ENCODE assay signal across 19 cellular contexts in genomic region chr2:146414456-146414855, GRCh38.
A peak's percentile ranks its signal among the peaks of the same experiment; 100 is the strongest.
DNase-seq lines count a peak whose midpoint lies in the region; ATAC-seq and TF ChIP-seq lines count a peak whose summit lies in the region.
"Had no signal": no experiment of that assay in that cellular context is flagged by ENCODE, and none has a peak within 500 bp of the region (broad histone marks: within the 10 kb centered on the region; RNA-seq: fewer than 3 reads in every experiment).

No MANE protein-coding gene starts in this region.

- H3K36me3 Mint-ChIP-seq in H9 (ENCODE audit: insufficient read depth in 1 of 3, low read depth in 3 of 3): no peaks in the 10 kb centered on the region; a peak in 3 of 7 replicates

- H2BK120ac ChIP-seq in H9 (ENCODE audit: low read depth, low read length, poor library complexity, severe bottlenecking): no peak overlapping the region

- H3K23me2 ChIP-seq in H9 (ENCODE audit: insufficient read length, low read depth, low read length, poor library complexity, severe bottlenecking): no peaks in the 10 kb centered on the region

- no peaks in the 10 kb centered on the region for H3K27me3 ChIP-seq in H9 (ENCODE audit: insufficient read depth, low read length)
- H3K27me3 ChIP-seq: BE2C had no signal

- H4K91ac ChIP-seq in H9 (ENCODE audit: insufficient read length, low read depth, low read length): no peak overlapping the region

- no peak overlapping the region for H4K5ac ChIP-seq in H9 (ENCODE audit: insufficient read length, low read depth, low read length)

- no peaks in the 10 kb centered on the region; the same call in 1 of the 2 replicates for H3K4me1 ChIP-seq in H9 (ENCODE audit: insufficient read depth, low read length)
- H3K4me1 ChIP-seq: BE2C had no signal

- no peak overlapping the region for H3K4me3 Mint-ChIP-seq in H9
- H3K4me3 Mint-ChIP-seq: CD4-positive, alpha-beta T cell; T-helper 17 cell had no signal

- no peak overlapping the region for H3T11ph ChIP-seq in H9 (ENCODE audit: low read length)

- no peak overlapping the region for H3K56ac ChIP-seq in H9 (ENCODE audit: insufficient read length, low read depth, low read length)

- H2BK20ac ChIP-seq in H9 (ENCODE audit: low read depth, low read length, poor library complexity, severe bottlenecking): no peak overlapping the region

- ATAC-seq in left colon: peak; percentile 28
- ATAC-seq: T-helper 17 cell had no signal

- H2AFZ ChIP-seq in H9 (ENCODE audit: low read length): no peak overlapping the region

- H2BK5ac ChIP-seq in H9 (ENCODE audit: insufficient read length, low read length): no peak overlapping the region

- H3K23ac ChIP-seq in H9 (ENCODE audit: insufficient read length, low read depth, low read length): no peak overlapping the region

- H3K9me3 Mint-ChIP-seq in H9: peaks cover 0 to 2% of the 10 kb centered on the region in 2 experiments; a peak in 3 of 5 replicates
- H3K9me3 Mint-ChIP-seq: CD4-positive, alpha-beta T cell had no signal

- no peaks in the 10 kb centered on the region for H3K79me2 ChIP-seq in H9 (ENCODE audit: insufficient read depth, low read length)

- WGBS in H9 (ENCODE audit: extremely low coverage, insufficient read length, low lambda C conversion rate): no CpG with 5 or more reads among the region's 5 CpGs

- intact Hi-C loops in left colon (cut with DNase I, micrococcal nuclease): no loop called here

- TF ChIP-seq CTCF in H9 (conservative IDR thresholded peaks at IDR 0.05): no peak

- H2AK5ac ChIP-seq in H9 (ENCODE audit: insufficient read length, low read length): no peak overlapping the region

- H3K18ac ChIP-seq in H9 (ENCODE audit: insufficient read length, low read depth, low read length): no peak overlapping the region

- no peak overlapping the region for H4K8ac ChIP-seq in H9 (replicated peaks; ENCODE audit: insufficient read length, low read depth, low read length)

- H4K20me1 ChIP-seq in H9 (ENCODE audit: control insufficient read depth, insufficient read depth, insufficient read length): no peaks in the 10 kb centered on the region

- peaks cover 16 to 23% of the 10 kb centered on the region in 2 experiments for H3K4me1 Mint-ChIP-seq in H9
- H3K4me1 Mint-ChIP-seq: T-helper 17 cell had no signal

- H3K79me1 ChIP-seq in H9 (ENCODE audit: insufficient read depth, low read depth, low read length, poor library complexity, severe bottlenecking): no peaks in the 10 kb centered on the region

- no peak overlapping the region for H3K4ac ChIP-seq in H9 (ENCODE audit: low read depth, low read length)

- H3K14ac ChIP-seq in H9 (ENCODE audit: insufficient read depth, low read length): no peak overlapping the region

- peak overlapping the region; percentile 85 to 91 (median 86) for H3K27ac Mint-ChIP-seq in H9
- H3K27ac Mint-ChIP-seq: CD4-positive, alpha-beta T cell; T-helper 17 cell had no signal

- peak; percentile 5 for DNase-seq in DMS53 (lab: John Stamatoyannopoulos, UW)
- DNase-seq in DMS53 treated with DMSO at 0.1 percent for 48 hours (lab: John Stamatoyannopoulos, UW; ENCODE audit: unreplicated experiment): no peak
- DNase-seq in H9: no peak
- peak; percentile 0 for DNase-seq in NCI-H69 (lab: John Stamatoyannopoulos, UW)
- no peak for DNase-seq in left colon
- DNase-seq in DMS114 treated with DMSO at 0.1 percent for 48 hours (lab: John Stamatoyannopoulos, UW; ENCODE audit: unreplicated experiment): no peak
- DNase-seq in stimulated activated naive CD4-positive, alpha-beta T cell treated with Interleukin-2 at 50 U/mL for 16 hours (lab: John Stamatoyannopoulos, UW): no peak
- DNase-seq in activated CD8-positive, alpha-beta memory T cell treated with anti-CD3 and anti-CD28 coated beads, Interleukin-2, amount 50 U/mL, for 4 hours: no peak
- DNase-seq: BE2C; Calu3; CD4-positive, alpha-beta T cell; KBM-7; NCI-H1694 treated with DMSO at 0.1 percent for 48 hours; NCI-H2171 treated with DMSO at 0.1 percent for 48 hours; NCI-H446 treated with DMSO at 0.1 percent for 48 hours; OCI-M1; SIG-M5; T-helper 17 cell had no signal

- no peaks in the 10 kb centered on the region for H3K27me3 Mint-ChIP-seq in H9 (ENCODE audit: low read depth)
- H3K27me3 Mint-ChIP-seq: CD4-positive, alpha-beta T cell; T-helper 17 cell had no signal

- H2BK15ac ChIP-seq in H9 (ENCODE audit: low read depth, low read length): no peak overlapping the region

- peak overlapping the region; percentile 2 for H3K27ac ChIP-seq in H9 (ENCODE audit: insufficient read length, low read depth, low read length)
- H3K27ac ChIP-seq: 22Rv1 had no signal

- no peak overlapping the region for H3K9ac ChIP-seq in H9 (ENCODE audit: extremely low read depth, insufficient read length, low read length)

- H2BK12ac ChIP-seq in H9 (ENCODE audit: insufficient read length, low read depth, low read length): no peak overlapping the region

- H3K9me3 ChIP-seq in H9 (ENCODE audit: control insufficient read depth, low read depth, low read length): no peaks in the 10 kb centered on the region
- H3K9me3 ChIP-seq: BE2C had no signal

- no peak overlapping the region for H3K4me2 ChIP-seq in H9 (ENCODE audit: insufficient read depth, insufficient read length, low read length)

Comparison
In these comparisons a context has a peak if more than half of its experiments do, and no peak if none do; other contexts are left out.
1. DNase-seq: peak in DMS53 (single experiment) and NCI-H69 (single experiment); none in DMS53 treated with DMSO at 0.1 percent for 48 hours (single experiment), H9 (single experiment), left colon (0 of 2), DMS114 treated with DMSO at 0.1 percent for 48 hours (single experiment), stimulated activated naive CD4-positive, alpha-beta T cell treated with Interleukin-2 at 50 U/mL for 16 hours (single experiment) and activated CD8-positive, alpha-beta memory T cell treated with anti-CD3 and anti-CD28 coated beads, Interleukin-2, amount 50 U/mL, for 4 hours (single experiment).